ENCODE assay signal across 17 cellular contexts in the genomic region with DNA sequence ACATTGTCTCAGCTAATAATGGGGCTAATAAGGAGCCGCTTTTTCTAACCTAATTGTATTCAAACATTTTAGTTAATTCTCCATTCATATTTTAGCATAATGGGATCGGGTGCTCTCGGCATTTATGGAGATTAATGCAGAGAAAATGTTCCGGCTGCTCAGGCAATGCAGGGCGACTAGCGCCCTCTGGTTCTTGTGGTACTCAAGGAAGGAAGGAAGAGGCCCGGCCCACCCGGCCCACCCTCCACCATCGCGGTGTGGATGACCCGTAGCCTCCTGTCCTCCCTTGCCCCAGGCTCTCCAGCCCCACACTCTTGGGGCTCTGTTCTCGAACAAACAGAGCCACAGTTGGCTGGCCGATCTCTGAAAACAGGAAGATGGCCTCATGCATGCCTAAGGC. TPM values are rescaled to one million over a fixed set of nuclear protein-coding genes. Genes with fewer than 3 reads are reported as not detected.
DNase-seq lines count a peak whose midpoint lies in the region; ATAC-seq and TF ChIP-seq lines count a peak whose summit lies in the region.
"Had no signal": no experiment of that assay in that cellular context is flagged by ENCODE, and none has a peak within 500 bp of the region (broad histone marks: within the 10 kb centered on the region; RNA-seq: fewer than 3 reads in every experiment).

No MANE protein-coding gene starts in this region.

- peaks cover 6 to 12% (median 7%) of the 10 kb centered on the region in 4 donors for H3K4me1 Mint-ChIP-seq in naive thymus-derived CD8-positive, alpha-beta T cell

- H3K9me3 ChIP-seq in cardiac muscle cell (ENCODE audit: low read depth): no peaks in the 10 kb centered on the region
- no peaks in the 10 kb centered on the region for H3K9me3 ChIP-seq in right atrium auricular region
- H3K9me3 ChIP-seq in OCI-LY3 (ENCODE audit: insufficient read depth, low read length): no peaks in the 10 kb centered on the region
- H3K9me3 ChIP-seq in upper lobe of right lung: no peaks in the 10 kb centered on the region
- H3K9me3 ChIP-seq in Peyer's patch: no peaks in the 10 kb centered on the region
- no peaks in the 10 kb centered on the region for H3K9me3 ChIP-seq in breast epithelium
- H3K9me3 ChIP-seq: neutrophil, thyroid gland had no signal

- H3K27ac ChIP-seq in cardiac muscle cell: no peak overlapping the region
- no peak overlapping the region for H3K27ac ChIP-seq in right atrium auricular region
- no peak overlapping the region for H3K27ac ChIP-seq in OCI-LY3 (ENCODE audit: low read length)
- H3K27ac ChIP-seq in upper lobe of right lung: no peak overlapping the region
- no peak overlapping the region for H3K27ac ChIP-seq in Peyer's patch
- H3K27ac ChIP-seq in breast epithelium: no peak overlapping the region
- H3K27ac ChIP-seq: neutrophil, SK-N-MC, thyroid gland had no signal

- H3K27ac Mint-ChIP-seq in naive thymus-derived CD8-positive, alpha-beta T cell: no peak overlapping the region
- H3K27ac Mint-ChIP-seq: activated CD4-positive, alpha-beta T cell treated with anti-CD3 and anti-CD28 coated beads, Interleukin-2, amount 10 ng/mL, durations not matched to agents 24 days and 14 days; stimulated activated naive B cell treated with anti-CD40 and anti-IgM and Interleukin-4, amounts not matched to agents 10 μg/mL and 1 μg/mL and 100 μg/mL, for 72 hours had no signal

- H3K4me2 ChIP-seq in OCI-LY3 (ENCODE audit: low read length): peak overlapping the region; percentile 45

- H2AFZ ChIP-seq in OCI-LY3 (ENCODE audit: low read depth, low read length): peak overlapping the region; percentile 70; the same call in 1 of the 2 replicates

- H3K79me2 ChIP-seq in OCI-LY3 (ENCODE audit: low read length): no peaks in the 10 kb centered on the region

- TF ChIP-seq POLR2A in Peyer's patch (IDR thresholded peaks at IDR 0.05) (no peak), breast epithelium (IDR thresholded peaks at IDR 0.05) (no peak)

- POLR2A ChIA-PET in naive thymus-derived CD8-positive, alpha-beta T cell (lab: Charles Lee): no interaction called here

- peaks cover 0 to 30% (median 11%) of the 10 kb centered on the region in 5 donors for H3K27me3 Mint-ChIP-seq in naive thymus-derived CD8-positive, alpha-beta T cell

- no peaks in the 10 kb centered on the region for H3K9me3 Mint-ChIP-seq in naive thymus-derived CD8-positive, alpha-beta T cell
- H3K9me3 Mint-ChIP-seq: activated CD4-positive, alpha-beta T cell treated with anti-CD3 and anti-CD28 coated beads, Interleukin-2, amount 10 ng/mL, durations not matched to agents 24 days and 14 days; stimulated activated naive B cell treated with anti-CD40 and anti-IgM and Interleukin-4, amounts not matched to agents 10 μg/mL and 1 μg/mL and 100 μg/mL, for 72 hours had no signal

- intact Hi-C loops in upper lobe of right lung (cut with DNase I) (no loop called here), breast epithelium (cut with DNase I; ENCODE audit: low total_unique reads) (no loop called here)

- no peaks in the 10 kb centered on the region for H3K4me1 ChIP-seq in cardiac muscle cell (ENCODE audit: low read depth)
- H3K4me1 ChIP-seq in right atrium auricular region: peaks cover 0 to 9% of the 10 kb centered on the region in 2 donors
- peaks cover 8% of the 10 kb centered on the region; the same call in 1 of the 2 replicates for H3K4me1 ChIP-seq in OCI-LY3 (ENCODE audit: low read length)
- no peaks in the 10 kb centered on the region for H3K4me1 ChIP-seq in upper lobe of right lung
- H3K4me1 ChIP-seq in Peyer's patch: no peaks in the 10 kb centered on the region
- H3K4me1 ChIP-seq in breast epithelium: no peaks in the 10 kb centered on the region

- no peaks in the 10 kb centered on the region for H3K36me3 ChIP-seq in cardiac muscle cell
- H3K36me3 ChIP-seq in right atrium auricular region: no peaks in the 10 kb centered on the region
- H3K36me3 ChIP-seq in OCI-LY3 (replicated peaks; ENCODE audit: low read depth, low read length): no peaks in the 10 kb centered on the region
- no peaks in the 10 kb centered on the region for H3K36me3 ChIP-seq in upper lobe of right lung
- H3K36me3 ChIP-seq in Peyer's patch: no peaks in the 10 kb centered on the region
- no peaks in the 10 kb centered on the region for H3K36me3 ChIP-seq in breast epithelium
- H3K36me3 ChIP-seq: neutrophil, thyroid gland had no signal

- no peaks in the 10 kb centered on the region for H3K36me3 Mint-ChIP-seq in naive thymus-derived CD8-positive, alpha-beta T cell
- H3K36me3 Mint-ChIP-seq: stimulated activated naive B cell treated with anti-CD40 and anti-IgM and Interleukin-4, amounts not matched to agents 10 μg/mL and 1 μg/mL and 100 μg/mL, for 72 hours had no signal

- H4K20me1 ChIP-seq in OCI-LY3 (ENCODE audit: insufficient read depth, low read length): no peaks in the 10 kb centered on the region

- H3K27me3 ChIP-seq in cardiac muscle cell (no peaks in the 10 kb centered on the region), right atrium auricular region (no peaks in the 10 kb centered on the region), OCI-LY3 (ENCODE audit: low read depth, low read length) (peaks cover 9% of the 10 kb centered on the region), upper lobe of right lung (peaks cover 9% of the 10 kb centered on the region), Peyer's patch (no peaks in the 10 kb centered on the region), breast epithelium (no peaks in the 10 kb centered on the region)
- H3K27me3 ChIP-seq: thyroid gland had no signal

- no peak for ATAC-seq in upper lobe of right lung
- no peak for ATAC-seq in naive thymus-derived CD8-positive, alpha-beta T cell
- ATAC-seq: stimulated activated naive B cell treated with anti-CD40 and anti-IgM and Interleukin-4, amounts not matched to agents 10 μg/mL and 1 μg/mL and 100 μg/mL, for 72 hours had no signal

- H3K4me3 ChIP-seq in cardiac muscle cell (no peak overlapping the region), right atrium auricular region (no peak overlapping the region), OCI-LY3 (ENCODE audit: low read length) (peak overlapping the region; percentile 9; the same call in 1 of the 2 replicates), fibroblast of the aortic adventitia (ENCODE audit: low read depth, low read length) (no peak overlapping the region), upper lobe of right lung (no peak overlapping the region), Peyer's patch (no peak overlapping the region), breast epithelium (no peak overlapping the region)
- H3K4me3 ChIP-seq: SK-N-MC, thyroid gland had no signal

- no peak overlapping the region for H3K9ac ChIP-seq in OCI-LY3 (ENCODE audit: low read length)

- TF ChIP-seq CTCF in cardiac muscle cell (IDR thresholded peaks at IDR 0.05; ENCODE audit: low read depth, low read length) (peak; percentile 12), right atrium auricular region (IDR thresholded peaks at IDR 0.05) (peak in 1 of 2 donors; percentile 64), OCI-LY3 (IDR thresholded peaks at IDR 0.05; ENCODE audit: low read depth, low read length) (peak; percentile 24), fibroblast of the aortic adventitia (IDR thresholded peaks at IDR 0.05; ENCODE audit: insufficient read depth, low read length) (no peak), upper lobe of right lung (IDR thresholded peaks at IDR 0.05) (peak; percentile 25), Peyer's patch (IDR thresholded peaks at IDR 0.05) (no peak), breast epithelium (IDR thresholded peaks at IDR 0.05) (no peak)

- DNase-seq in cardiac muscle cell (ENCODE audit: low read depth in 1 of 2, low spot score in 1 of 2): peak in 1 of 2 donors; percentile 21
- DNase-seq in right atrium auricular region (ENCODE audit: low spot score): no peak
- peak; percentile 14 for DNase-seq in fibroblast of the aortic adventitia (ENCODE audit: low read depth)
- DNase-seq in upper lobe of right lung: no peak
- DNase-seq in Peyer's patch: no peak
- no peak for DNase-seq in breast epithelium (ENCODE audit: low spot score in 2 of 2)
- no peak for DNase-seq in naive thymus-derived CD8-positive, alpha-beta T cell
- DNase-seq: activated CD4-positive, alpha-beta T cell treated with anti-CD3 and anti-CD28 coated beads, Interleukin-2, amount 10 ng/mL, durations not matched to agents 24 days and 14 days; activated gamma-delta T cell treated with Interleukin-2 at 50 U/mL for 16 hours; KG1; NCI-H2107; NCI-H524 treated with DMSO at 0.1 percent for 48 hours; stimulated activated naive B cell treated with anti-CD40 and anti-IgM and Interleukin-4, amounts not matched to agents 10 μg/mL and 1 μg/mL and 100 μg/mL, for 72 hours had no signal

- no peak overlapping the region for H3K4me3 Mint-ChIP-seq in naive thymus-derived CD8-positive, alpha-beta T cell
- H3K4me3 Mint-ChIP-seq: activated CD4-positive, alpha-beta T cell treated with anti-CD3 and anti-CD28 coated beads, Interleukin-2, amount 10 ng/mL, durations not matched to agents 24 days and 14 days; stimulated activated naive B cell treated with anti-CD40 and anti-IgM and Interleukin-4, amounts not matched to agents 10 μg/mL and 1 μg/mL and 100 μg/mL, for 72 hours had no signal

RNA-seq across cellular contexts. Expression of gene ABCC3, which starts 21.1 kb away (rescaled TPM):
- total RNA-seq in cardiac muscle cell: not detected in 2 replicates
- polyA plus RNA-seq in cardiac muscle cell: 0.06 and 0.53 TPM in 2 replicates
- total RNA-seq in right atrium auricular region: 1 to 10 TPM; 1.4 to 4.5 TPM
- total RNA-seq in fibroblast of the aortic adventitia (ENCODE audit: low replicate concordance): 1.4 and 12.5 TPM in 2 replicates
- total RNA-seq in upper lobe of right lung: 65.4 TPM
- total RNA-seq in Peyer's patch: 100 to 1,000 TPM; 190 to 683 (median 305) TPM
- total RNA-seq in breast epithelium: 100 to 1,000 TPM in 1 of 3 donors, 10 to 100 TPM in 1, 1 to 10 TPM in 1; 6.1 to 122 (median 81.0) TPM
- under 1 TPM in 1 of 2 experiments, not detected in 1; 0.10 TPM for total RNA-seq in naive thymus-derived CD8-positive, alpha-beta T cell
- not detected for polyA plus RNA-seq in naive thymus-derived CD8-positive, alpha-beta T cell
- total RNA-seq: activated CD4-positive, alpha-beta T cell treated with anti-CD3 and anti-CD28 coated beads, Interleukin-2, amount 10 ng/mL, durations not matched to agents 24 days and 14 days had no signal

RNA-seq across cellular contexts. Expression of gene CACNA1G, which starts 53.1 kb away (rescaled TPM):
- total RNA-seq in cardiac muscle cell (29.7 and 46.1 TPM in 2 replicates), right atrium auricular region (1 to 10 TPM; 4.3 to 6.2 TPM), fibroblast of the aortic adventitia (ENCODE audit: low replicate concordance) (0.41 and 1.8 TPM in 2 replicates), upper lobe of right lung (not detected), Peyer's patch (not detected), breast epithelium (1 to 10 TPM in 2 of 3 donors, under 1 TPM in 1; 0.32 to 2.6 (median 2.3) TPM)
- 19.0 and 22.8 TPM in 2 replicates for polyA plus RNA-seq in cardiac muscle cell
- total RNA-seq in naive thymus-derived CD8-positive, alpha-beta T cell: under 1 TPM in 1 of 2 experiments, not detected in 1; 0.05 TPM
- polyA plus RNA-seq in naive thymus-derived CD8-positive, alpha-beta T cell: not detected

Comparison
In these comparisons a context has a peak if more than half of its experiments do, and no peak if none do; other contexts are left out.
1. CTCF ChIP-seq: peak in cardiac muscle cell (single experiment), OCI-LY3 (single experiment) and upper lobe of right lung (single experiment); none in fibroblast of the aortic adventitia (single experiment), Peyer's patch (0 of 6) and breast epithelium (0 of 3).